ENCODE assay signal across 1 cellular context in genomic region chr14:24909523-24910302, GRCh38.
TF ChIP-seq lines count a peak whose summit lies in the region.

No MANE protein-coding gene starts in this region.

TF ChIP-seq in GM12878, 131 proteins besides CTCF, POLR2A, EP300 and RAD21 (continued from another document):
- no peak for TF ChIP-seq ZBTB33 (IDR thresholded peaks at IDR 0.05)
- no peak for TF ChIP-seq NFIC (IDR thresholded peaks at IDR 0.05; ENCODE audit: low read depth, low read length)
- TF ChIP-seq PBX3 (IDR thresholded peaks at IDR 0.05; ENCODE audit: insufficient replicate concordance, low read depth, low read length), result no peak
- no peak for TF ChIP-seq USF2 (IDR thresholded peaks at IDR 0.05; ENCODE audit: borderline replicate concordance, low read depth, low read length)
